In genomic region chr4:499563-499962, GRCh38 we compare ENCODE assay signal across 8 cellular contexts. TPM values are rescaled to one million over a fixed set of nuclear protein-coding genes. Genes with fewer than 3 reads are reported as not detected.
DNase-seq lines count a peak whose midpoint lies in the region; ATAC-seq and TF ChIP-seq lines count a peak whose summit lies in the region.

No MANE protein-coding gene starts in this region.

- no peak for ATAC-seq in activated naive CD8-positive, alpha-beta T cell treated with anti-CD3 and anti-CD28 coated beads, Interleukin-2, amount 10 ng/mL, durations not matched to agents 7 days and 5 days (ENCODE audit: low read depth)
- ATAC-seq in left colon (peak; percentile 35), HG03571 (IDR thresholded peaks at IDR 0.05; ENCODE audit: unreplicated experiment) (no peak), HG02981 (IDR thresholded peaks at IDR 0.05; ENCODE audit: unreplicated experiment) (no peak)

- POLR2A ChIA-PET in activated naive CD8-positive, alpha-beta T cell treated with anti-CD3 and anti-CD28 coated beads, Interleukin-2, amount 10 ng/mL, durations not matched to agents 7 days and 5 days (lab: Charles Lee): interaction anchor here (0.5 to 3.4 kb wide), 3 partner anchors 25 to 367 kb away, joined by 4 to 31 read pairs (median 6); no protein-coding TSS in a partner anchor

- intact Hi-C loops in left colon (cut with DNase I, micrococcal nuclease) (no loop called here), tibial artery (cut with DNase I; ENCODE audit: low total_unique reads) (no loop called here)

- H3K36me3 ChIP-seq in H7 (replicated peaks; ENCODE audit: control insufficient read depth, insufficient read depth, low read length) (peaks cover 7% of the 10 kb centered on the region), tibial artery (peaks cover 11 to 45% (median 30%) of the 10 kb centered on the region in 3 donors)

- peaks cover 13% of the 10 kb centered on the region for H3K9me3 Mint-ChIP-seq in activated naive CD8-positive, alpha-beta T cell treated with anti-CD3 and anti-CD28 coated beads, Interleukin-2, amount 10 ng/mL, durations not matched to agents 7 days and 5 days

- H3K4me1 Mint-ChIP-seq in activated naive CD8-positive, alpha-beta T cell treated with anti-CD3 and anti-CD28 coated beads, Interleukin-2, amount 10 ng/mL, durations not matched to agents 7 days and 5 days: peaks cover 23% of the 10 kb centered on the region

- peak overlapping the region; percentile 88 for H3K4me3 Mint-ChIP-seq in activated naive CD8-positive, alpha-beta T cell treated with anti-CD3 and anti-CD28 coated beads, Interleukin-2, amount 10 ng/mL, durations not matched to agents 7 days and 5 days

- H3K27me3 Mint-ChIP-seq in activated naive CD8-positive, alpha-beta T cell treated with anti-CD3 and anti-CD28 coated beads, Interleukin-2, amount 10 ng/mL, durations not matched to agents 7 days and 5 days: no peaks in the 10 kb centered on the region

- H3K9me3 ChIP-seq in tibial artery: no peaks in the 10 kb centered on the region

- peaks cover 64% of the 10 kb centered on the region for H3K36me3 Mint-ChIP-seq in activated naive CD8-positive, alpha-beta T cell treated with anti-CD3 and anti-CD28 coated beads, Interleukin-2, amount 10 ng/mL, durations not matched to agents 7 days and 5 days

- H3K4me3 ChIP-seq in H7 (ENCODE audit: insufficient read depth, low read depth, low read length) (peak overlapping the region; percentile 97), tibial artery (peak overlapping the region; percentile 60 to 93)

- DNase-seq in AG08395 (ENCODE audit: low spot score): peak; percentile 7
- no peak for DNase-seq in H7
- DNase-seq in activated naive CD8-positive, alpha-beta T cell treated with anti-CD3 and anti-CD28 coated beads, Interleukin-2, amount 10 ng/mL, durations not matched to agents 7 days and 5 days: no peak
- DNase-seq in left colon: peak in 1 of 2 donors; percentile 18
- no peak for DNase-seq in tibial artery
- DNase-seq in AG20443 (ENCODE audit: low spot score): no peak

- peaks cover 0 to 34% (median 21%) of the 10 kb centered on the region in 4 donors for H3K4me1 ChIP-seq in tibial artery

- TF ChIP-seq CTCF in tibial artery (IDR thresholded peaks at IDR 0.05): no peak

- peak overlapping the region; percentile 95 for H3K27ac Mint-ChIP-seq in activated naive CD8-positive, alpha-beta T cell treated with anti-CD3 and anti-CD28 coated beads, Interleukin-2, amount 10 ng/mL, durations not matched to agents 7 days and 5 days

- H3K27me3 ChIP-seq in H7 (ENCODE audit: control insufficient read depth, insufficient read depth, low read length) (no peaks in the 10 kb centered on the region), tibial artery (no peaks in the 10 kb centered on the region)

- peak overlapping the region; percentile 75 to 87 for H3K27ac ChIP-seq in tibial artery

RNA-seq across cellular contexts. Expression of gene PIGG, which starts 0.6 kb away (rescaled TPM):
- 20.4 and 39.1 TPM in 2 replicates for total RNA-seq in H7 (2014; rRNA removed; shearing (Covaris generic))
- 10 to 100 TPM; 71.6 to 80.4 TPM for total RNA-seq in activated naive CD8-positive, alpha-beta T cell treated with anti-CD3 and anti-CD28 coated beads, Interleukin-2, amount 10 ng/mL, durations not matched to agents 7 days and 5 days
- total RNA-seq in left colon: 10 to 100 TPM; 54.5 to 57.5 TPM

RNA-seq across cellular contexts. Expression of gene ZNF721, which starts 0.6 kb away (rescaled TPM):
- 18.8 and 44.3 TPM in 2 replicates for total RNA-seq in H7 (2014; rRNA removed; shearing (Covaris generic))
- total RNA-seq in activated naive CD8-positive, alpha-beta T cell treated with anti-CD3 and anti-CD28 coated beads, Interleukin-2, amount 10 ng/mL, durations not matched to agents 7 days and 5 days: 10 to 100 TPM; 46.4 to 49.7 TPM
- total RNA-seq in left colon: 10 to 100 TPM; 20.7 to 27.2 TPM
